In the genomic region with DNA sequence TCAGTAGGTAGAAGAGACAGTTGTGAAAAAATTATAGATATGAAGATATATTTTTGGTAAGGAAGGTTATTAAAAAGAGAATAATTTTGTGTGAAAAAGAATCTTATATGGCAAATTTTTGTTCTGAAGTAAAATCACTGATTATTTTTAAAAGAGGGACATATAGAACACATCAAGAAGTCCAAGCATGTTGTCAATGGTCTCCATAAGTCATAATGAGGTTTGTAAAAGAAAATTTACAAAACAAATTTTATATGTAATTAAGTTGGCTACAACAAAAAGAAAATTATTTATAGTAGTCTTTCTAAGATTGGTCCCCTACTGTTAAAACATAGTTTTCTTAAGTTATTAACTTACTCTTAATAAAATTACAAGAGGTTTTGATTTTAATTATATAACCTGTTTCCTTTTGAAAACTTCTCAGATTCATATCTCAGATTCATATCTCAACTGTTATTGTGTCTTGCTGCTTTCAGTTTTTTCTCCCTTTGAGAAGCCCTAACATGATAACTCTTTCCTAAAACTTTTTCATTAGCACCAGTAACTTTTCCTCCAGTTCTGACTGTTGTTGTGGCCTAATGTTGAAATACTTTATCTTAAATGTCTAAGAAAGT, we compare ENCODE assay signal across 26 cellular contexts.
A peak's percentile ranks its signal among the peaks of the same experiment; 100 is the strongest.
DNase-seq lines count a peak whose midpoint lies in the region; ATAC-seq and TF ChIP-seq lines count a peak whose summit lies in the region.
"Had no signal": no experiment of that assay in that cellular context is flagged by ENCODE, and none has a peak within 500 bp of the region (broad histone marks: within the 10 kb centered on the region; RNA-seq: fewer than 3 reads in every experiment).

No MANE protein-coding gene starts in this region.

- H3K36me3 Mint-ChIP-seq in MCF 10A (ENCODE audit: insufficient read depth, unreplicated experiment) (no peaks in the 10 kb centered on the region), endodermal cell (ENCODE audit: low read depth) (no peaks in the 10 kb centered on the region)
- H3K36me3 Mint-ChIP-seq: stimulated activated effector memory CD8-positive, alpha-beta T cell treated with anti-CD3 and anti-CD28 coated beads, Interleukin-12 subunit alpha, Interleukin-12 subunit beta, amount 100 ng/mL, for 72 hours had no signal

- H3K4me3 Mint-ChIP-seq in MCF 10A (ENCODE audit: unreplicated experiment) = no peak overlapping the region
- H3K4me3 Mint-ChIP-seq in endodermal cell = no peak overlapping the region
- H3K4me3 Mint-ChIP-seq: activated CD8-positive, alpha-beta memory T cell treated with anti-CD3 and anti-CD28 coated beads, Interleukin-2, amount 10 ng/mL, durations not matched to agents 7 days and 5 days; activated naive CD4-positive, alpha-beta T cell treated with anti-CD3 and anti-CD28 coated beads, Interleukin-2, amount 10 ng/mL, durations not matched to agents 7 days and 5 days; activated T-helper 1 cell treated with anti-CD3 and anti-CD28 coated beads, Interleukin-12 subunit alpha, Interleukin-12 subunit beta, Interleukin-2, Interleukin-4 antibody, amounts not matched to agents 30 ng/mL and 10 ng/mL and 1 ng/mL, durations not matched to agents 14 hours and 24 hours and 36 hours; dendritic cell treated with granulocyte-macrophage colony-stimulating factor and Interleukin-4, amounts not matched to agents 40 ng/mL and 50 ng/mL, for 4 days; HFFc6; memory B cell; stimulated activated effector memory CD8-positive, alpha-beta T cell treated with anti-CD3 and anti-CD28 coated beads, Interleukin-12 subunit alpha, Interleukin-12 subunit beta, amount 100 ng/mL, for 72 hours had no signal

- H3K36me3 ChIP-seq in mammary epithelial cell (ENCODE audit: insufficient read depth, low read length) (no peaks in the 10 kb centered on the region), endodermal cell (ENCODE audit: control insufficient read depth, insufficient read depth, low read length) (no peaks in the 10 kb centered on the region)
- H3K36me3 ChIP-seq: MG63, upper lobe of right lung had no signal

- no peaks in the 10 kb centered on the region for H4K20me1 ChIP-seq in mammary epithelial cell (ENCODE audit: insufficient read depth, low read length)

- H3K4me1 Mint-ChIP-seq in MCF 10A (ENCODE audit: insufficient read depth, unreplicated experiment) (peaks cover 13% of the 10 kb centered on the region), endodermal cell (no peaks in the 10 kb centered on the region)
- H3K4me1 Mint-ChIP-seq: memory B cell had no signal

- ATAC-seq in HG03159 (IDR thresholded peaks at IDR 0.05; ENCODE audit: unreplicated experiment) (no peak), right cardiac atrium (no peak)
- ATAC-seq: activated CD8-positive, alpha-beta memory T cell treated with anti-CD3 and anti-CD28 coated beads, Interleukin-2, amount 10 ng/mL, durations not matched to agents 7 days and 5 days; stimulated activated effector memory CD8-positive, alpha-beta T cell treated with anti-CD3 and anti-CD28 coated beads, Interleukin-12 subunit alpha, Interleukin-12 subunit beta, amount 100 ng/mL, for 72 hours; upper lobe of right lung had no signal

- in situ Hi-C loops in mammary epithelial cell (cut with MboI; ENCODE audit: low sequenced_read_pairs in 2 of 2) = no loop called here

- no peak overlapping the region for H3K27ac ChIP-seq in mammary epithelial cell (ENCODE audit: insufficient read depth, low read depth, low read length)
- no peak overlapping the region for H3K27ac ChIP-seq in endodermal cell (ENCODE audit: low read depth, low read length)
- no peak overlapping the region for H3K27ac ChIP-seq in right cardiac atrium (ENCODE audit: low read length)
- H3K27ac ChIP-seq: C4-2B, SK-N-MC, upper lobe of right lung, VCaP had no signal

- H3K9me3 Mint-ChIP-seq in MCF 10A (ENCODE audit: unreplicated experiment) = no peaks in the 10 kb centered on the region
- peaks cover 70% of the 10 kb centered on the region for H3K9me3 Mint-ChIP-seq in endodermal cell

- H3K4me1 ChIP-seq in mammary epithelial cell (ENCODE audit: insufficient read depth, low read length) (peaks cover 16% of the 10 kb centered on the region), endodermal cell (ENCODE audit: control insufficient read depth, insufficient read depth, low read length) (no peaks in the 10 kb centered on the region), right cardiac atrium (ENCODE audit: control insufficient read depth, insufficient read depth, low read length) (no peaks in the 10 kb centered on the region)
- H3K4me1 ChIP-seq: upper lobe of right lung had no signal

- intact Hi-C loops in MCF 10A (cut with micrococcal nuclease) (no loop called here), mammary epithelial cell (cut with micrococcal nuclease) (no loop called here), right cardiac atrium (cut with DNase I) (no loop called here)

- no peak overlapping the region for H3K4me2 ChIP-seq in mammary epithelial cell (ENCODE audit: insufficient read depth, low read depth, low read length)

- H3K4me3 ChIP-seq in mammary epithelial cell (replicated peaks in 1 of 3; ENCODE audit: insufficient read depth in 1 of 3, low read depth in 2 of 3, low read length in 3 of 3) (no peak overlapping the region), endodermal cell (ENCODE audit: low read length) (peak overlapping the region; percentile 55), right cardiac atrium (ENCODE audit: low read length) (no peak overlapping the region)
- no peak overlapping the region for H3K4me3 ChIP-seq in Jurkat, Clone E6-1 (ENCODE audit: low read length)
- H3K4me3 ChIP-seq: MG63, SK-N-MC, upper lobe of right lung had no signal

- no TSS peak for BruUV-seq in MCF 10A (replicated peaks; lab: Mats Ljungman, UMichigan)
- no TSS peak for BruUV-seq in mammary epithelial cell (replicated peaks; lab: Mats Ljungman, UMichigan)

- dilution Hi-C loops in mammary epithelial cell (cut with HindIII; ENCODE audit: low sequenced_read_pairs) = no loop called here

- no peaks in the 10 kb centered on the region for H3K79me2 ChIP-seq in mammary epithelial cell (ENCODE audit: insufficient read depth, low read length)

- H2AFZ ChIP-seq in mammary epithelial cell (ENCODE audit: low read depth, low read length) = no peak overlapping the region

- H3K27me3 ChIP-seq in mammary epithelial cell (ENCODE audit: insufficient read depth, low read length) = no peaks in the 10 kb centered on the region
- no peaks in the 10 kb centered on the region for H3K27me3 ChIP-seq in endodermal cell (ENCODE audit: control insufficient read depth, insufficient read depth, low read length, poor library complexity, severe bottlenecking)
- H3K27me3 ChIP-seq in right cardiac atrium (ENCODE audit: control insufficient read depth, insufficient read depth) = no peaks in the 10 kb centered on the region
- H3K27me3 ChIP-seq: MG63, upper lobe of right lung had no signal

- H3K9ac ChIP-seq in mammary epithelial cell (ENCODE audit: insufficient read depth, low read length) (no peak overlapping the region), endodermal cell (ENCODE audit: extremely low read depth, low read length, poor library complexity, severe bottlenecking) (no peak overlapping the region)

- TF ChIP-seq CTCF in MCF 10A (IDR thresholded peaks at IDR 0.05; ENCODE audit: unreplicated experiment) = no peak
- TF ChIP-seq CTCF in mammary epithelial cell (conservative IDR thresholded peaks at IDR 0.05 in 1 of 2, IDR thresholded peaks at IDR 0.05 in 1 of 2; ENCODE audit: extremely low read depth in 1 of 2, insufficient read depth in 1 of 2, low read depth in 1 of 2, low read length in 2 of 2) = no peak
- TF ChIP-seq CTCF in endodermal cell (conservative IDR thresholded peaks at IDR 0.05) = no peak

- H3K9me3 ChIP-seq in mammary epithelial cell (replicated peaks; ENCODE audit: insufficient read depth, low read length) (no peaks in the 10 kb centered on the region), endodermal cell (ENCODE audit: control insufficient read depth, low read length) (peaks cover 66% of the 10 kb centered on the region), right cardiac atrium (ENCODE audit: control insufficient read depth, low read length) (no peaks in the 10 kb centered on the region)
- H3K9me3 ChIP-seq: upper lobe of right lung had no signal

- no peaks in the 10 kb centered on the region for H3K27me3 Mint-ChIP-seq in MCF 10A (ENCODE audit: insufficient read depth, unreplicated experiment)
- H3K27me3 Mint-ChIP-seq in endodermal cell (ENCODE audit: insufficient read depth) = peaks cover 2% of the 10 kb centered on the region
- H3K27me3 Mint-ChIP-seq: dendritic cell treated with granulocyte-macrophage colony-stimulating factor and Interleukin-4, amounts not matched to agents 40 ng/mL and 50 ng/mL, for 4 days had no signal

- DNase-seq in MCF 10A (ENCODE audit: unreplicated experiment) = peak; percentile 23
- DNase-seq in mammary epithelial cell = no peak
- peak; percentile 35 for DNase-seq in Jurkat, Clone E6-1 (ENCODE audit: low read depth, low spot score)
- no peak for DNase-seq in endodermal cell
- no peak for DNase-seq in amniotic stem cell (lab: John Stamatoyannopoulos, UW)
- DNase-seq in right cardiac atrium = no peak
- DNase-seq: activated CD4-positive, alpha-beta T cell treated with anti-CD3 and anti-CD28 coated beads for 48 hours; activated CD8-positive, alpha-beta memory T cell treated with anti-CD3 and anti-CD28 coated beads, Interleukin-2, amount 10 ng/mL, durations not matched to agents 7 days and 5 days; activated naive CD4-positive, alpha-beta T cell treated with anti-CD3 and anti-CD28 coated beads, Interleukin-2, amount 10 ng/mL, durations not matched to agents 7 days and 5 days; aorta; HFFc6; kidney glomerular epithelial cell; MG63; NCI-H1436; NCI-H510A treated with DMSO at 0.1 percent for 48 hours; occipital lobe; small intestine; upper lobe of right lung had no signal

- no peak overlapping the region for H3K27ac Mint-ChIP-seq in MCF 10A (ENCODE audit: low read depth, unreplicated experiment)
- H3K27ac Mint-ChIP-seq in endodermal cell = no peak overlapping the region
- H3K27ac Mint-ChIP-seq: activated CD8-positive, alpha-beta memory T cell treated with anti-CD3 and anti-CD28 coated beads, Interleukin-2, amount 10 ng/mL, durations not matched to agents 7 days and 5 days; activated naive CD4-positive, alpha-beta T cell treated with anti-CD3 and anti-CD28 coated beads, Interleukin-2, amount 10 ng/mL, durations not matched to agents 7 days and 5 days; activated T-helper 1 cell treated with anti-CD3 and anti-CD28 coated beads, Interleukin-12 subunit alpha, Interleukin-12 subunit beta, Interleukin-2, Interleukin-4 antibody, amounts not matched to agents 30 ng/mL and 10 ng/mL and 1 ng/mL, durations not matched to agents 14 hours and 24 hours and 36 hours; dendritic cell treated with granulocyte-macrophage colony-stimulating factor and Interleukin-4, amounts not matched to agents 40 ng/mL and 50 ng/mL, for 4 days; HFFc6; memory B cell; stimulated activated effector memory CD8-positive, alpha-beta T cell treated with anti-CD3 and anti-CD28 coated beads, Interleukin-12 subunit alpha, Interleukin-12 subunit beta, amount 100 ng/mL, for 72 hours had no signal

- CTCF ChIA-PET in MCF 10A (lab: Yijun Ruan, JAX) (no interaction called here), mammary epithelial cell (lab: Charles Lee; ENCODE audit: low non-redundant PET) (no interaction called here)

- POLR2A ChIA-PET in MCF 10A (lab: Yijun Ruan, JAX) = no interaction called here

Comparison
In these comparisons a context has a peak if more than half of its experiments do, and no peak if none do; other contexts are left out.
1. DNase-seq: peak in MCF 10A (single experiment) and Jurkat, Clone E6-1 (single experiment); none in mammary epithelial cell (single experiment), endodermal cell (single experiment), amniotic stem cell (single experiment) and right cardiac atrium (0 of 3).